ENCODE assay signal across 9 cellular contexts in the genomic region with DNA sequence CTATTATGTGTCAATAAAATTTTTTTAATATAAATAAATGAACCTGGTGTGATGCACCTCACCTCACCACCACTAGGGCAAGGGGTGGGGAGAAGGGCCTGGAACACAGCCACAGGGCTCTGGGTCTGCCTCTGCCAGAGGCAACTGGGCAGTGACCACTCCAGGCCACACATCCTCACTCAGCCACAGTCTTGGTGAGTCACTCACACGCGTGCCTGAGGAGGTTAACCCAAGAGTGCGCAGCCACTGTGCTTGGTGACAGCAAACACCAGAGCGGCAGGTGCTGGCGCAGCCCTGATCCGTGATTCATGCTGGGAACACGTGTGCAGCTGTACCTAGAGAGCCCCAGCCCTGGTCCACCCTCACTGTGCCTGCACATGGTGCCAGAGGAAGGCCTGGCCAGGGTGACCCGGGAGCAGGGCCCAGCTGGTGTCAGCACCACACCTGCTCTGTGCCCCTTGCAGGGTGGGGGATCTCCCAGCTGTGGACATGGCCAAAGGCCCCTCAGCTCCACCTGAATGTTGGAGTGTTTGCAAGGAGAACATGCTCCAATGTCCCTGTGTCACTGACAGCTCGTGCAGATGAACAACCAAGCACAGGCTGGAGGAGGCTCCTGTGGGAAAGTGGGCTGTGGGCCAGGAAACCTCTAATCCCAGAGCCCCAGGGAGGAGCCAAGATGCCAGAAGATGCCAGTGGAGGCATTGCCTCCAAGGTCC. TPM values are rescaled to one million over a fixed set of nuclear protein-coding genes. Genes with fewer than 3 reads are reported as not detected.
DNase-seq lines count a peak whose midpoint lies in the region; ATAC-seq, FAIRE-seq and TF ChIP-seq lines count a peak whose summit lies in the region.
"Had no signal": no experiment of that assay in that cellular context is flagged by ENCODE, and none has a peak within 500 bp of the region (broad histone marks: within the 10 kb centered on the region; RNA-seq: fewer than 3 reads in every experiment).

No MANE protein-coding gene starts in this region.

- no peak overlapping the region for H3K27ac ChIP-seq in CD4-positive, alpha-beta memory T cell (ENCODE audit: low read depth, low read length)
- peak overlapping the region; percentile 63 for H3K27ac ChIP-seq in HCT116 (ENCODE audit: low read depth, low read length)
- no peak overlapping the region for H3K27ac ChIP-seq in kidney (ENCODE audit: low read depth in 2 of 2, low read length in 2 of 2)
- H3K27ac ChIP-seq in coronary artery: peak overlapping the region in 1 of 2 donors; percentile 20

- TF ChIP-seq RAD21 in HCT116 (IDR thresholded peaks at IDR 0.05; ENCODE audit: low read depth): no peak

- ATAC-seq in HCT116 (peak; percentile 49), HG03521 (IDR thresholded peaks at IDR 0.05; ENCODE audit: unreplicated experiment) (no peak), HG02852 (IDR thresholded peaks at IDR 0.05; ENCODE audit: unreplicated experiment) (no peak), GM21526 (IDR thresholded peaks at IDR 0.05; ENCODE audit: low FRiP score, unreplicated experiment) (no peak)

- H3K9me3 ChIP-seq in CD4-positive, alpha-beta memory T cell (ENCODE audit: control insufficient read depth in 1 of 2, low read length in 2 of 2): no peaks in the 10 kb centered on the region
- H3K9me3 ChIP-seq in HCT116 (ENCODE audit: control insufficient read depth in 1 of 2, insufficient read depth in 1 of 2, low read depth in 1 of 2, low read length in 2 of 2): no peaks in the 10 kb centered on the region
- no peaks in the 10 kb centered on the region for H3K9me3 ChIP-seq in kidney (ENCODE audit: control insufficient read depth in 1 of 2, low read length in 2 of 2)
- H3K9me3 ChIP-seq: uterus had no signal

- H3K36me3 ChIP-seq in CD4-positive, alpha-beta memory T cell (ENCODE audit: insufficient read depth, low read length): no peaks in the 10 kb centered on the region
- no peaks in the 10 kb centered on the region for H3K36me3 ChIP-seq in HCT116 (ENCODE audit: control insufficient read depth in 1 of 2, insufficient read depth in 2 of 2, low read length in 2 of 2)
- H3K36me3 ChIP-seq in kidney (ENCODE audit: control insufficient read depth in 1 of 2, insufficient read depth in 2 of 2, low read length in 2 of 2): no peaks in the 10 kb centered on the region
- H3K36me3 ChIP-seq: uterus had no signal

- no peaks in the 10 kb centered on the region for H3K27me3 ChIP-seq in CD4-positive, alpha-beta memory T cell (ENCODE audit: insufficient read depth, low read length)
- H3K27me3 ChIP-seq in HCT116 (ENCODE audit: insufficient read depth, low read length): no peaks in the 10 kb centered on the region
- H3K27me3 ChIP-seq: uterus had no signal

- peaks cover 15% of the 10 kb centered on the region; the same call in 1 of the 2 replicates for H3K79me2 ChIP-seq in HCT116 (ENCODE audit: insufficient read depth, low read length)

- H3K27ac Mint-ChIP-seq in CD4-positive, alpha-beta memory T cell: peak overlapping the region in 4 of 7 donors; percentile 46 to 76 (median 56)

- FAIRE-seq in kidney (lab: Jason Lieb, UNC): no peak

- H3K4me1 ChIP-seq in CD4-positive, alpha-beta memory T cell (ENCODE audit: insufficient read depth, low read length): peaks cover 26% of the 10 kb centered on the region
- H3K4me1 ChIP-seq in HCT116 (ENCODE audit: control insufficient read depth in 1 of 2, insufficient read depth in 2 of 2, low read length in 2 of 2) (peaks cover 14 to 35% of the 10 kb centered on the region in 2 experiments), kidney (ENCODE audit: control insufficient read depth in 1 of 2, insufficient read depth in 1 of 2, low read depth in 1 of 2, low read length in 2 of 2) (peaks cover 0 to 3% of the 10 kb centered on the region in 2 donors)

- RAD21 ChIA-PET in HCT116 (lab: Charles Lee; ENCODE audit: low non-redundant PET in 1 of 2, low total read pairs in 2 of 2, uncharacterized antibody in 2 of 2, unreplicated experiment in 2 of 2): no interaction called here

- no peak overlapping the region for H3K4me3 ChIP-seq in CD4-positive, alpha-beta memory T cell (ENCODE audit: low read length in 2 of 2)
- H3K4me3 ChIP-seq in HCT116 (replicated peaks in 1 of 2; ENCODE audit: low read depth in 1 of 2, low read length in 2 of 2) (no peak overlapping the region; a peak in 1 of 4 replicates), WI38 (ENCODE audit: low read depth, low read length) (no peak overlapping the region), kidney (ENCODE audit: low read length in 2 of 2) (no peak overlapping the region), coronary artery (no peak overlapping the region)
- H3K4me3 ChIP-seq: uterus had no signal

- peak overlapping the region; percentile 94 for H3K4me2 ChIP-seq in HCT116 (ENCODE audit: low read length)

- H3K9me2 ChIP-seq in HCT116 (ENCODE audit: insufficient read depth): no peaks in the 10 kb centered on the region

- peaks cover 7 to 9% of the 10 kb centered on the region in 2 donors for H3K36me3 Mint-ChIP-seq in CD4-positive, alpha-beta memory T cell

- peaks cover 9 to 32% (median 20%) of the 10 kb centered on the region in 4 donors for H3K4me1 Mint-ChIP-seq in CD4-positive, alpha-beta memory T cell

- peak in 3 of 5 donors; percentile 11 to 37 (median 12) for DNase-seq in CD4-positive, alpha-beta memory T cell
- DNase-seq in HCT116 (ENCODE audit: low read depth, low spot score) (peak; percentile 48), kidney (peak; percentile 91), coronary artery (ENCODE audit: low spot score) (no peak)

- H3K9ac ChIP-seq in HCT116 (ENCODE audit: low read length) (no peak overlapping the region), kidney (ENCODE audit: low read length in 2 of 2) (no peak overlapping the region)

- no peaks in the 10 kb centered on the region for H3K27me3 Mint-ChIP-seq in CD4-positive, alpha-beta memory T cell

- POLR2A ChIA-PET in CD4-positive, alpha-beta memory T cell (lab: Charles Lee; ENCODE audit: partially characterized antibody): interaction anchor here (1.2 kb wide), 1 partner anchor 92 kb away, joined by 3 read pairs; no protein-coding TSS in a partner anchor
- POLR2A ChIA-PET in HCT116 (lab: Charles Lee): no interaction called here

- intact Hi-C loops in CD4-positive, alpha-beta memory T cell (cut with micrococcal nuclease): loop anchor here (2.0 to 10.0 kb wide), 5 partner anchors 276 to 1466 kb away; partner anchors contain the start of genes CHCHD6, KLF15, OSBPL11 and ZXDC
- intact Hi-C loops in HCT116 (cut with micrococcal nuclease) (no loop called here), kidney (cut with DNase I) (no loop called here)

- TF ChIP-seq CTCF in HCT116 (IDR thresholded peaks at IDR 0.05 in 2 of 3, conservative IDR thresholded peaks at IDR 0.05 in 1 of 3; ENCODE audit: borderline replicate concordance in 1 of 3, insufficient read depth in 1 of 3, low read depth in 2 of 3, low read length in 2 of 3): peak in 2 of 3 experiments; percentile 63 to 71; a peak in 4 of 6 replicates
- TF ChIP-seq CTCF in WI38 (IDR thresholded peaks at IDR 0.05; ENCODE audit: low read depth, low read length): peak; percentile 38
- TF ChIP-seq CTCF in kidney (IDR thresholded peaks at IDR 0.05; ENCODE audit: borderline replicate concordance, extremely low read depth, insufficient read depth): peak; percentile 4
- no peak for TF ChIP-seq CTCF in coronary artery (IDR thresholded peaks at IDR 0.05)

- no peak for TF ChIP-seq POLR2A in HCT116 (IDR thresholded peaks at IDR 0.05; ENCODE audit: borderline replicate concordance, extremely low read depth, insufficient read depth, insufficient read length)

- CTCF ChIA-PET in CD4-positive, alpha-beta memory T cell (lab: Charles Lee; ENCODE audit: partially characterized antibody): no interaction called here
- CTCF ChIA-PET in HCT116 (lab: Charles Lee): no interaction called here

- no peaks in the 10 kb centered on the region for H4K20me1 ChIP-seq in HCT116 (ENCODE audit: insufficient read depth)

- BruUV-seq in HCT116 (replicated peaks; lab: Mats Ljungman, UMichigan): no TSS peak

- H3K4me3 Mint-ChIP-seq in CD4-positive, alpha-beta memory T cell: peak overlapping the region in 4 of 8 donors; percentile 17 to 73 (median 60)

- H2AFZ ChIP-seq in HCT116 (ENCODE audit: low read depth, low read length, poor library complexity, severe bottlenecking): no peak overlapping the region

- no peaks in the 10 kb centered on the region for H3K9me3 Mint-ChIP-seq in CD4-positive, alpha-beta memory T cell

TF ChIP-seq in HCT116, 20 proteins besides CTCF, POLR2A, EP300 and RAD21 (continues in another document):
- TF ChIP-seq, protein P1, sequence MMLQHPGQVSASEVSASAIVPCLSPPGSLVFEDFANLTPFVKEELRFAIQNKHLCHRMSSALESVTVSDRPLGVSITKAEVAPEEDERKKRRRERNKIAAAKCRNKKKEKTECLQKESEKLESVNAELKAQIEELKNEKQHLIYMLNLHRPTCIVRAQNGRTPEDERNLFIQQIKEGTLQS (IDR thresholded peaks at IDR 0.05): no peak
- TF ChIP-seq SP1 (IDR thresholded peaks at IDR 0.05; ENCODE audit: low read depth) (peak; percentile 47), ZNF274 (IDR thresholded peaks at IDR 0.05; ENCODE audit: low read depth, low read length) (no peak), EGR1 (IDR thresholded peaks at IDR 0.05; ENCODE audit: low read depth) (no peak), TCF7L2 (IDR thresholded peaks at IDR 0.05; ENCODE audit: borderline replicate concordance, extremely low read depth, insufficient read depth, insufficient read length) (no peak), POLR2AphosphoS5 (IDR thresholded peaks at IDR 0.05; ENCODE audit: low read depth, low read length) (peak; percentile 34; the same call in 1 of the 2 replicates), JUND (IDR thresholded peaks at IDR 0.05) (peak; percentile 57; the same call in 1 of the 2 replicates), SRF (IDR thresholded peaks at IDR 0.05; ENCODE audit: low read depth) (no peak), EZH2phosphoT487 (IDR thresholded peaks at IDR 0.05; ENCODE audit: borderline replicate concordance) (no peak), EZH2 (IDR thresholded peaks at IDR 0.05) (no peak), FOSL1 (IDR thresholded peaks at IDR 0.05; ENCODE audit: low read depth) (peak; percentile 48), CBX3 (IDR thresholded peaks at IDR 0.05; ENCODE audit: low read depth) (peak; percentile 89), YY1 (IDR thresholded peaks at IDR 0.05; ENCODE audit: extremely low read depth, insufficient replicate concordance, low read depth, low read length) (no peak)
- TF ChIP-seq, protein P2, sequence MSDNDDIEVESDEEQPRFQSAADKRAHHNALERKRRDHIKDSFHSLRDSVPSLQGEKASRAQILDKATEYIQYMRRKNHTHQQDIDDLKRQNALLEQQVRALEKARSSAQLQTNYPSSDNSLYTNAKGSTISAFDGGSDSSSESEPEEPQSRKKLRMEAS (IDR thresholded peaks at IDR 0.05): peak; percentile 91

RNA-seq across cellular contexts. Expression of gene SLC41A3, which starts 2.1 kb away (rescaled TPM):
- total RNA-seq in CD4-positive, alpha-beta memory T cell: 10 to 100 TPM; 32.5 to 41.2 TPM
- polyA plus RNA-seq in CD4-positive, alpha-beta memory T cell: 10 to 100 TPM; 22.5 to 33.1 TPM
- total RNA-seq in HCT116 (2021; ENCODE audit: unreplicated experiment) (45.9 TPM), kidney (74.3 TPM)
- polyA plus RNA-seq in HCT116 (2012): 54.6 and 56.6 TPM in 2 replicates
- polyA plus RNA-seq in kidney (ENCODE audit: insufficient read depth, low read depth, low replicate concordance): 31.6 TPM
